Comparison of ENCODE assay signal across 1 cellular context in the genomic region with DNA sequence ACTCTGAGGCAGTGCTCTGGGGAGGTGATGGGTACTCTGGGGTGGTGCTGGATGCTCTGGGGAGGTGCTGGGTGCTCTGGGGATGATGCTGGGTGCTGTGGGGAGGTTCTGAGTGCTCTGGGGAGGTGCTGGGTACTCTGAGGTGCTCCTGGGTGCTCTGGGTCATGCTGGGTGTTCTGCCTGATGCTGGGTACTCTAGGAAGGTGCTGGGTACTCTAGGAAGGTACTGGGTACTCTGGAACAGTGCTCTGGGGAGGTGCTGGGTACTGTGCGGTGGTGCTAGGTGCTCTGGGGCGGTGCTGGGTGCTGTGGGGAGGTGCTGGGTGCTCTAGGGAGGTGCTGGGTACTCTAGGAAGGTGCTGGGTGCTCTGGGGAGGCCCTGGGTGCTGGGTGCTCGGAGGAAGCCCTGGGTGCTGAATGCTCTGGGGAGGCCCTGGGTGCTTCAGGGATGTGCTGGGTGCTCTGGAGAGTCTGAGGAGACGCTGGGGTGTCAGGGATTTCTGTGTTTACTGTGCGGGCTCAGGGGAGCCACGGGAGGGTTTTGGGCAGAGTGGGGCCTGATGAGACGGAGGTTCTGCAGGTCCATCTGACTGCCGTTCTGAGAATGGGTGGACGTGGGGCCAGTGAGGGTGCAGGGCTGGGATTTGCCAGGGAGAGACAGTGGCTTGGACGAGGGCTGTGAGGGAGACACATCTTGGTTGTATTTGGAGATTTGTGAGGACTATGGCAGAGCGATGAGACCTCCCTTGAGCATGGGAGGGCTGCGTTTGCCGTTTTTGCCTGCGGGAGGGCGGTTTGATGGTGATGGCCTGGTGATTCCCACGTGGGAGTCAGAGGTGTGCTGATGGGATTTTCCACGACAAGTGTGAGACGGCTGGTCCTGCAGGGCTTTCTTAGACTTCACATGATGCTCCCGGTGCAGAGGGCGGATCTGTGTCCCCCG.
TF ChIP-seq lines count a peak whose summit lies in the region.

No MANE protein-coding gene starts in this region.

TF ChIP-seq in HEK293, 187 proteins besides CTCF, POLR2A, EP300 and RAD21 (continued from another document):
- TF ChIP-seq OSR2 (tag by site-specific recombination; IDR thresholded peaks at IDR 0.05) (no peak), ZNF571 (tag by site-specific recombination; IDR thresholded peaks at IDR 0.05) (no peak), ZNF423 (tag by site-specific recombination; IDR thresholded peaks at IDR 0.05) (0 out of 2 replicates have a peak, but pooled peaks have one; percentile 8), ZSCAN16 (tag by site-specific recombination; IDR thresholded peaks at IDR 0.05) (0 out of 2 replicates have a peak, but pooled peaks have one; percentile 16), ZNF324 (tag by site-specific recombination; IDR thresholded peaks at IDR 0.05) (no peak), ZNF302 (tag by site-specific recombination; IDR thresholded peaks at IDR 0.05; ENCODE audit: low read depth) (no peak), ZIC2 (tag by site-specific recombination; IDR thresholded peaks at IDR 0.05) (peak; percentile 40), ZNF394 (tag by site-specific recombination; IDR thresholded peaks at IDR 0.05; ENCODE audit: borderline replicate concordance) (no peak), ZNF610 (tag by site-specific recombination; IDR thresholded peaks at IDR 0.05; ENCODE audit: borderline replicate concordance) (no peak), ZNF544 (tag by site-specific recombination; IDR thresholded peaks at IDR 0.05) (no peak), ZNF600 (tag by site-specific recombination; IDR thresholded peaks at IDR 0.05) (peak; percentile 60; the same call in 1 of the 2 replicates)
- TF ChIP-seq, protein P1, sequence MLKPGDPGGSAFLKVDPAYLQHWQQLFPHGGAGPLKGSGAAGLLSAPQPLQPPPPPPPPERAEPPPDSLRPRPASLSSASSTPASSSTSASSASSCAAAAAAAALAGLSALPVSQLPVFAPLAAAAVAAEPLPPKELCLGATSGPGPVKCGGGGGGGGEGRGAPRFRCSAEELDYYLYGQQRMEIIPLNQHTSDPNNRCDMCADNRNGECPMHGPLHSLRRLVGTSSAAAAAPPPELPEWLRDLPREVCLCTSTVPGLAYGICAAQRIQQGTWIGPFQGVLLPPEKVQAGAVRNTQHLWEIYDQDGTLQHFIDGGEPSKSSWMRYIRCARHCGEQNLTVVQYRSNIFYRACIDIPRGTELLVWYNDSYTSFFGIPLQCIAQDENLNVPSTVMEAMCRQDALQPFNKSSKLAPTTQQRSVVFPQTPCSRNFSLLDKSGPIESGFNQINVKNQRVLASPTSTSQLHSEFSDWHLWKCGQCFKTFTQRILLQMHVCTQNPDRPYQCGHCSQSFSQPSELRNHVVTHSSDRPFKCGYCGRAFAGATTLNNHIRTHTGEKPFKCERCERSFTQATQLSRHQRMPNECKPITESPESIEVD (tag by site-specific recombination; IDR thresholded peaks at IDR 0.05), result no peak
- TF ChIP-seq, protein P2, sequence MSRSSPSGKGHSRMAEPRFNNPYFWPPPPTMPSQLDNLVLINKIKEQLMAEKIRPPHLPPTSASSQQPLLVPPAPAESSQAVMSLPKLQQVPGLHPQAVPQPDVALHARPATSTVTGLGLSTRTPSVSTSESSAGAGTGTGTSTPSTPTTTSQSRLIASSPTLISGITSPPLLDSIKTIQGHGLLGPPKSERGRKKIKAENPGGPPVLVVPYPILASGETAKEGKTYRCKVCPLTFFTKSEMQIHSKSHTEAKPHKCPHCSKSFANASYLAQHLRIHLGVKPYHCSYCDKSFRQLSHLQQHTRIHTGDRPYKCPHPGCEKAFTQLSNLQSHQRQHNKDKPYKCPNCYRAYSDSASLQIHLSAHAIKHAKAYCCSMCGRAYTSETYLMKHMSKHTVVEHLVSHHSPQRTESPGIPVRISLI (tag by site-specific recombination; IDR thresholded peaks at IDR 0.05), result no peak
